ENCODE assay signal across 8 cellular contexts in the genomic region with DNA sequence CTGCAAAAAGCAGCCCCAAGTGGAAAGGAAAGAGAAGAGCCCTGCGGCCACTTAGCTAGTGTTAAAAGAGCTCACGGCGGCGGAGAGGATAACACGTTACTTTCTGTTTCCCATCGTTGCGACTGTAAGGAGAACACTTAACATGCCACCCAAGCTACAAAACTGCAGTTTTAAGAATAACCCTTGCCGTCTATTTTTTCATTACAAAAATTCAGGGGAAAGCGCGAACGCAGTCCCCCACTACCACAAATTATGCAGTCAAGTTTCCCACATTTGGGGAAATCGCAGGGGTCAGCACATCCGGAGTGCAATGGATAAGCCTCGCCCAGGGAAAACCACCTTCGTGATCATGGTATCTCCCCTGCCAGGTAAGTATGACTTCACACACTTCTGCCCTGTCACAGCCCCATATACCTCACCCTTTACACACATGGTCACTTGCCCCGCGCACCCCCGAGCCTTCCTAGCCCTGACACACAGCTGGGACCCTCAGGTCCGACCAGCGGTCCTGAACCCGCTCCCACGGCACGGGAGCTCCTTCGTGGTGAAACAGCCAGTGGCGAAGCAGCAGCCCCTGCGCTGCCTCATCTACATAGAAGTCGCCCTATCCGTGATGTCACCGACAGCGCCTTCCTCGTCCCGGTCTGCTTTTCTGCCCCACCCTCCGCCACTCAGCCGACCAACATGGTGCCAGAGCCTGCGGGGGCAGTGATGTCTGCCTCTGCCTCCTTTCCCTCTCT. TPM values are rescaled to one million over a fixed set of nuclear protein-coding genes. Genes with fewer than 3 reads are reported as not detected.
DNase-seq lines count a peak whose midpoint lies in the region; ATAC-seq and TF ChIP-seq lines count a peak whose summit lies in the region.
"Not testable (repeated sequence)": the region's sequence is repeated elsewhere in the genome, so short reads cannot be mapped to it uniquely, and the experiment has no call there.

No MANE protein-coding gene starts in this region.

- peak overlapping the region; percentile 76 for H3K4me3 Mint-ChIP-seq in activated naive CD8-positive, alpha-beta T cell treated with anti-CD3 and anti-CD28 coated beads, Interleukin-2, amount 50 U/mL, for 24 hours

- DNase-seq in NCI-H1436 (lab: John Stamatoyannopoulos, UW) (peak; percentile 61), T follicular helper cell (ENCODE audit: low read depth) (peak; percentile 65), heart right ventricle (peak in 1 of 2 donors; percentile 27), pulmonary artery endothelial cell (ENCODE audit: low read depth, low spot score) (peak; percentile 54), upper lobe of left lung (peak; percentile 33 to 77)
- DNase-seq in activated naive CD8-positive, alpha-beta T cell treated with anti-CD3 and anti-CD28 coated beads, Interleukin-2, amount 50 U/mL, for 24 hours, result peak; percentile 83

- H3K27ac Mint-ChIP-seq in activated naive CD8-positive, alpha-beta T cell treated with anti-CD3 and anti-CD28 coated beads, Interleukin-2, amount 50 U/mL, for 24 hours, result peak overlapping the region; percentile 95

- H3K27ac ChIP-seq in heart right ventricle (peak overlapping the region in 1 of 10 donors; percentile 39), upper lobe of left lung (peak overlapping the region in 2 of 4 donors; percentile 43 to 64)

- H3K36me3 ChIP-seq in heart right ventricle, upper lobe of left lung: not testable (repeated sequence)

- peak; percentile 75 for ATAC-seq in HG02763 (IDR thresholded peaks at IDR 0.05; ENCODE audit: unreplicated experiment)
- peak; percentile 93 for ATAC-seq in activated naive CD8-positive, alpha-beta T cell treated with anti-CD3 and anti-CD28 coated beads, Interleukin-2, amount 50 U/mL, for 24 hours
- peak; percentile 83 to 94 (median 92) for ATAC-seq in heart right ventricle
- peak; percentile 93 for ATAC-seq in upper lobe of left lung (ENCODE audit: low FRiP score in 2 of 2)

- not testable (repeated sequence) for H3K4me1 Mint-ChIP-seq in activated naive CD8-positive, alpha-beta T cell treated with anti-CD3 and anti-CD28 coated beads, Interleukin-2, amount 50 U/mL, for 24 hours

- not testable (repeated sequence) for H3K9me3 Mint-ChIP-seq in activated naive CD8-positive, alpha-beta T cell treated with anti-CD3 and anti-CD28 coated beads, Interleukin-2, amount 50 U/mL, for 24 hours

- peaks cover 0 to 20% (median 16%) of the 10 kb centered on the region in 7 donors for H3K27me3 ChIP-seq in heart right ventricle
- not testable (repeated sequence) for H3K27me3 ChIP-seq in upper lobe of left lung

- not testable (repeated sequence) for TF ChIP-seq CTCF in heart right ventricle (IDR thresholded peaks at IDR 0.05); upper lobe of left lung (IDR thresholded peaks at IDR 0.05)

- not testable (repeated sequence) for TF ChIP-seq EP300 in upper lobe of left lung (IDR thresholded peaks at IDR 0.05)

- WGBS in heart right ventricle, 2 donors, result 0% methylated on average over 15 to 18 of the region's 35 CpGs
- WGBS in upper lobe of left lung, 2 donors, result 0 to 3% methylated on average over 15 to 18 of the region's 35 CpGs

- not testable (repeated sequence) for H3K9me3 ChIP-seq in heart right ventricle, upper lobe of left lung

- not testable (repeated sequence) for H3K36me3 Mint-ChIP-seq in activated naive CD8-positive, alpha-beta T cell treated with anti-CD3 and anti-CD28 coated beads, Interleukin-2, amount 50 U/mL, for 24 hours (ENCODE audit: low read depth)

- not testable (repeated sequence) for H3K4me1 ChIP-seq in heart right ventricle, upper lobe of left lung

- intact Hi-C loops in heart right ventricle (cut with DNase I), result not testable (repeated sequence)

- H3K4me3 ChIP-seq in heart right ventricle, result peak overlapping the region; percentile 6 to 54 (median 41)
- peak overlapping the region in 3 of 4 donors; percentile 39 to 49 (median 44) for H3K4me3 ChIP-seq in upper lobe of left lung

- not testable (repeated sequence) for H3K27me3 Mint-ChIP-seq in activated naive CD8-positive, alpha-beta T cell treated with anti-CD3 and anti-CD28 coated beads, Interleukin-2, amount 50 U/mL, for 24 hours

- TF ChIP-seq POLR2A in GM15510 (IDR thresholded peaks at IDR 0.05; ENCODE audit: borderline replicate concordance, extremely low read depth, insufficient read length) (peak; percentile 91), upper lobe of left lung (IDR thresholded peaks at IDR 0.05) (peak in 3 of 4 donors; percentile 38 to 80 (median 73))

RNA-seq across cellular contexts. Expression of a gene that starts 40.2 kb away (rescaled TPM):
- total RNA-seq in heart right ventricle (1 to 10 TPM in 4 of 10 donors, under 1 TPM in 6; 0.38 to 1.2 (median 0.99) TPM), pulmonary artery endothelial cell (2.2 and 4.1 TPM in 2 replicates), upper lobe of left lung (1 to 10 TPM; 1.8 to 9.4 (median 2.5) TPM)
- under 1 TPM; 0.66 to 0.80 TPM for polyA plus RNA-seq in heart right ventricle
